In genomic region chr3:73024836-73025235, GRCh38 we compare ENCODE assay signal across 1 cellular context.
TF ChIP-seq lines count a peak whose summit lies in the region.

No MANE protein-coding gene starts in this region.

TF ChIP-seq in A549, 52 proteins besides CTCF, POLR2A, EP300 and RAD21:
- TF ChIP-seq USF2 (IDR thresholded peaks at IDR 0.05) = peak; percentile 4; the same call in 1 of the 2 replicates
- TF ChIP-seq ZNF302 (CRISPR knock-in tag; IDR thresholded peaks at IDR 0.05) = no peak
